In genomic region chr22:38984782-38985757, GRCh38 we compare ENCODE assay signal across 9 cellular contexts. TPM values are rescaled to one million over a fixed set of nuclear protein-coding genes. Genes with fewer than 3 reads are reported as not detected.
A peak's percentile ranks its signal among the peaks of the same experiment; 100 is the strongest.
DNase-seq lines count a peak whose midpoint lies in the region; ATAC-seq, FAIRE-seq and TF ChIP-seq lines count a peak whose summit lies in the region.
"Not testable (repeated sequence)": the region's sequence is repeated elsewhere in the genome, so short reads cannot be mapped to it uniquely, and the experiment has no call there.
"Had no signal": no experiment of that assay in that cellular context is flagged by ENCODE, and none has a peak within 500 bp of the region (broad histone marks: within the 10 kb centered on the region; RNA-seq: fewer than 3 reads in every experiment).

No MANE protein-coding gene starts in this region.

- H3K79me2 ChIP-seq in HepG2 (ENCODE audit: insufficient read depth, low read length), result not testable (repeated sequence)

- not testable (repeated sequence) for H3K27ac ChIP-seq in HepG2 (ENCODE audit: extremely low read length, insufficient read depth, low read length)

- TF ChIP-seq EP300 in HepG2 (IDR thresholded peaks at IDR 0.05; ENCODE audit: low read depth in 2 of 2, low read length in 2 of 2); HepG2 (CRISPR knock-in tag; IDR thresholded peaks at IDR 0.05; ENCODE audit: borderline replicate concordance): not testable (repeated sequence)

- H3K9me3 Mint-ChIP-seq in activated naive CD8-positive, alpha-beta T cell (ENCODE audit: low read depth), result not testable (repeated sequence)

- ATAC-seq in GM21360 (IDR thresholded peaks at IDR 0.05; ENCODE audit: unreplicated experiment), result peak; percentile 72
- ATAC-seq in HG03103 (IDR thresholded peaks at IDR 0.05; ENCODE audit: low read depth, unreplicated experiment), result peak; percentile 62
- ATAC-seq in HepG2, result not testable (repeated sequence)

- TF ChIP-seq RAD21 in HepG2 (CRISPR knock-in tag; IDR thresholded peaks at IDR 0.05), result not testable (repeated sequence)

- H3K27me3 Mint-ChIP-seq in activated naive CD8-positive, alpha-beta T cell, result not testable (repeated sequence)

- H3K27me3 ChIP-seq in HepG2 (ENCODE audit: control insufficient read depth in 1 of 2, insufficient read depth in 2 of 2, low read length in 2 of 2), result not testable (repeated sequence)

- peak; percentile 98 for DNase-seq in DMS53 (lab: John Stamatoyannopoulos, UW)
- peak; percentile 52 for DNase-seq in NCI-H2029 treated with DMSO at 0.1 percent for 48 hours (lab: John Stamatoyannopoulos, UW)
- DNase-seq in activated CD4-positive, CD25-positive, alpha-beta regulatory T cell treated with anti-CD3 and anti-CD28 coated beads, Interleukin-2, amount 50 U/mL, for 72 hours, result peak; percentile 78
- DNase-seq in HepG2 (ENCODE audit: low spot score), result peak; percentile 30
- peak; percentile 62 for DNase-seq in stimulated activated CD8-positive, alpha-beta memory T cell treated with anti-CD3 and anti-CD28 coated beads, Interleukin-15, amount 100 ng/mL, for 1 hour (ENCODE audit: low read depth)

- CTCF ChIA-PET in HepG2 (lab: Yijun Ruan, JAX; ENCODE audit: low intra/inter-chr PET ratio, low total read pairs), result not testable (repeated sequence)

- not testable (repeated sequence) for H2AFZ ChIP-seq in HepG2 (ENCODE audit: low read length)

- not testable (repeated sequence) for TF ChIP-seq CTCF in HepG2 (CRISPR knock-in tag; IDR thresholded peaks at IDR 0.05)

- H3K36me3 Mint-ChIP-seq in activated naive CD8-positive, alpha-beta T cell, result not testable (repeated sequence)

- in situ Hi-C loops in HepG2 (cut with HindIII; ENCODE audit: extremely low pct_ligation_motif_present, low pct_unique_long_range_greater_than_20kb), result not testable (repeated sequence)

- FAIRE-seq in HepG2 (lab: Jason Lieb, UNC), result not testable (repeated sequence)

- not testable (repeated sequence) for BruUV-seq in HepG2 (replicated peaks; lab: Mats Ljungman, UMichigan)

- not testable (repeated sequence) for H3K4me2 ChIP-seq in HepG2 (ENCODE audit: low read depth, low read length)

- TF ChIP-seq POLR2A in HepG2 (IDR thresholded peaks at IDR 0.05; ENCODE audit: insufficient read depth in 1 of 2, low read depth in 2 of 2, low read length in 2 of 2), result not testable (repeated sequence)

- POLR2A ChIA-PET in HepG2 (lab: Yijun Ruan, JAX), result not testable (repeated sequence)

- H3K4me3 ChIP-seq in HepG2 (replicated peaks in 1 of 3; ENCODE audit: insufficient read depth in 1 of 3, low read depth in 2 of 3, low read length in 3 of 3), result not testable (repeated sequence)

- peaks cover 27% of the 10 kb centered on the region for H3K4me1 ChIP-seq in HepG2 (ENCODE audit: insufficient read depth, low read length)

- H3K9ac ChIP-seq in HepG2 (ENCODE audit: insufficient read depth, low read depth, low read length), result not testable (repeated sequence)

- H4K20me1 ChIP-seq in HepG2 (ENCODE audit: insufficient read depth, low read length), result not testable (repeated sequence)

- not testable (repeated sequence) for H3K36me3 ChIP-seq in HepG2 (replicated peaks in 1 of 2; ENCODE audit: control insufficient read depth in 1 of 2, insufficient read depth in 2 of 2, low read length in 2 of 2)

- peak overlapping the region; percentile 77 for H3K4me3 Mint-ChIP-seq in activated naive CD8-positive, alpha-beta T cell

- peak overlapping the region; percentile 93 for H3K27ac Mint-ChIP-seq in activated naive CD8-positive, alpha-beta T cell

- peaks cover 63% of the 10 kb centered on the region for H3K4me1 Mint-ChIP-seq in activated naive CD8-positive, alpha-beta T cell (ENCODE audit: low read depth)

- WGBS in HepG2 (ENCODE audit: low lambda C conversion rate), result 74% methylated on average over 8 of the region's 9 CpGs

- H3K9me3 ChIP-seq in HepG2 (ENCODE audit: low read length), result not testable (repeated sequence)

- intact Hi-C loops in HepG2 (cut with micrococcal nuclease; ENCODE audit: unreplicated experiment), result not testable (repeated sequence)

RNA-seq across cellular contexts. Expression of gene APOBEC3B, which starts 2.9 kb away (rescaled TPM):
- 8.8 and 13.9 TPM in 2 replicates for total RNA-seq in HepG2 (2016; rRNA removed; fragmentation: Illumina TruSeq; extraction: Trizol)
- 1.5 and 2.7 TPM in 2 replicates for total RNA-seq in HepG2 (2016; cell fraction: cytosol; rRNA removed; fragmentation: Illumina TruSeq; extraction: Trizol; ENCODE audit: low read depth)
- 8.7 and 13.4 TPM in 2 replicates for total RNA-seq in HepG2 (2016; cell fraction: insoluble cytoplasmic fraction; rRNA removed; fragmentation: Illumina TruSeq; extraction: Trizol)
- total RNA-seq in HepG2 (2016; cell fraction: membrane; rRNA removed; fragmentation: Illumina TruSeq; extraction: Trizol), result 3.5 and 3.8 TPM in 2 replicates
- 4.5 and 4.8 TPM in 2 replicates for total RNA-seq in HepG2 (2016; cell fraction: nucleus; rRNA removed; fragmentation: Illumina TruSeq; extraction: Trizol)
- 4.3 and 6.7 TPM in 2 replicates for polyA plus RNA-seq in HepG2 (2011; rRNA removed)
- polyA plus RNA-seq in HepG2 (2011; cell fraction: cytosol; rRNA removed), result 7.1 and 9.4 TPM in 2 replicates
- polyA plus RNA-seq in HepG2 (2011; cell fraction: nucleus; rRNA removed), result 2.7 and 3.5 TPM in 2 replicates
- polyA plus RNA-seq in HepG2 (2012), result 2.1 and 7.1 TPM in 2 replicates
- polyA plus RNA-seq in HepG2 (2016; cell fraction: cytosol; fragmentation: Illumina TruSeq; extraction: Trizol; ENCODE audit: low read depth), result 3.0 and 3.6 TPM in 2 replicates
- polyA plus RNA-seq in HepG2 (2016; cell fraction: insoluble cytoplasmic fraction; fragmentation: Illumina TruSeq; extraction: Trizol; ENCODE audit: low read depth), result 20.9 and 21.9 TPM in 2 replicates
- polyA plus RNA-seq in HepG2 (2016; cell fraction: membrane; fragmentation: Illumina TruSeq; extraction: Trizol; ENCODE audit: low read depth), result 3.2 and 4.1 TPM in 2 replicates
- polyA plus RNA-seq in HepG2 (2016; cell fraction: nucleus; fragmentation: Illumina TruSeq; extraction: Trizol; ENCODE audit: insufficient read depth, low read depth), result 9.6 and 11.7 TPM in 2 replicates
- polyA minus RNA-seq in HepG2 (2011; rRNA and poly(A)+ RNA removed; ENCODE audit: low replicate concordance), result 9.8 and 29.9 TPM in 2 replicates
- polyA minus RNA-seq in HepG2 (2011; cell fraction: cytosol; rRNA and poly(A)+ RNA removed), result 3.8 and 5.0 TPM in 2 replicates
- polyA minus RNA-seq in HepG2 (2011; cell fraction: nucleus; rRNA and poly(A)+ RNA removed), result 1.2 and 1.6 TPM in 2 replicates

RNA-seq across cellular contexts. Expression of gene APOBEC3A, which starts 27.7 kb away (rescaled TPM):
- not detected in 2 replicates for total RNA-seq in HepG2 (2016; rRNA removed; fragmentation: Illumina TruSeq; extraction: Trizol)
- total RNA-seq in HepG2 (2016; cell fraction: cytosol; rRNA removed; fragmentation: Illumina TruSeq; extraction: Trizol; ENCODE audit: low read depth), result not detected in 2 replicates
- not detected in 2 replicates for total RNA-seq in HepG2 (2016; cell fraction: insoluble cytoplasmic fraction; rRNA removed; fragmentation: Illumina TruSeq; extraction: Trizol)
- not detected in 2 replicates for total RNA-seq in HepG2 (2016; cell fraction: membrane; rRNA removed; fragmentation: Illumina TruSeq; extraction: Trizol)
- not detected in 2 replicates for total RNA-seq in HepG2 (2016; cell fraction: nucleus; rRNA removed; fragmentation: Illumina TruSeq; extraction: Trizol)
- polyA plus RNA-seq in HepG2 (2011; rRNA removed), result not detected in 2 replicates
- not detected in 2 replicates for polyA plus RNA-seq in HepG2 (2011; cell fraction: cytosol; rRNA removed)
- not detected in 2 replicates for polyA plus RNA-seq in HepG2 (2011; cell fraction: nucleus; rRNA removed)
- polyA plus RNA-seq in HepG2 (2012), result not detected in 2 replicates
- not detected in 2 replicates for polyA plus RNA-seq in HepG2 (2016; cell fraction: cytosol; fragmentation: Illumina TruSeq; extraction: Trizol; ENCODE audit: low read depth)
- not detected in 2 replicates for polyA plus RNA-seq in HepG2 (2016; cell fraction: insoluble cytoplasmic fraction; fragmentation: Illumina TruSeq; extraction: Trizol; ENCODE audit: low read depth)
- not detected in 2 replicates for polyA plus RNA-seq in HepG2 (2016; cell fraction: membrane; fragmentation: Illumina TruSeq; extraction: Trizol; ENCODE audit: low read depth)
- polyA plus RNA-seq in HepG2 (2016; cell fraction: nucleus; fragmentation: Illumina TruSeq; extraction: Trizol; ENCODE audit: insufficient read depth, low read depth), result not detected in 2 replicates
- not detected in 2 replicates for polyA minus RNA-seq in HepG2 (2011; rRNA and poly(A)+ RNA removed; ENCODE audit: low replicate concordance)
- not detected in 2 replicates for polyA minus RNA-seq in HepG2 (2011; cell fraction: cytosol; rRNA and poly(A)+ RNA removed)
- not detected in 2 replicates for polyA minus RNA-seq in HepG2 (2011; cell fraction: nucleus; rRNA and poly(A)+ RNA removed)
- total RNA-seq: cardiac muscle cell had no signal
- polyA plus RNA-seq: cardiac muscle cell had no signal

RNA-seq across cellular contexts. Expression of gene APOBEC3C, which starts 29.0 kb away (rescaled TPM):
- 8.9 and 10.8 TPM in 2 replicates for total RNA-seq in HepG2 (2016; rRNA removed; fragmentation: Illumina TruSeq; extraction: Trizol)
- 1.9 and 2.3 TPM in 2 replicates for total RNA-seq in HepG2 (2016; cell fraction: cytosol; rRNA removed; fragmentation: Illumina TruSeq; extraction: Trizol; ENCODE audit: low read depth)
- 9.1 and 9.5 TPM in 2 replicates for total RNA-seq in HepG2 (2016; cell fraction: insoluble cytoplasmic fraction; rRNA removed; fragmentation: Illumina TruSeq; extraction: Trizol)
- total RNA-seq in HepG2 (2016; cell fraction: membrane; rRNA removed; fragmentation: Illumina TruSeq; extraction: Trizol), result 5.7 and 5.9 TPM in 2 replicates
- total RNA-seq in HepG2 (2016; cell fraction: nucleus; rRNA removed; fragmentation: Illumina TruSeq; extraction: Trizol), result 3.8 and 5.4 TPM in 2 replicates
- polyA plus RNA-seq in HepG2 (2011; rRNA removed), result 20.4 and 27.6 TPM in 2 replicates
- 20.1 and 23.3 TPM in 2 replicates for polyA plus RNA-seq in HepG2 (2011; cell fraction: cytosol; rRNA removed)
- polyA plus RNA-seq in HepG2 (2011; cell fraction: nucleus; rRNA removed), result 8.9 and 10.6 TPM in 2 replicates
- 17.1 and 44.0 TPM in 2 replicates for polyA plus RNA-seq in HepG2 (2012)
- polyA plus RNA-seq in HepG2 (2016; cell fraction: cytosol; fragmentation: Illumina TruSeq; extraction: Trizol; ENCODE audit: low read depth), result 4.5 and 5.1 TPM in 2 replicates
- 20.9 and 22.5 TPM in 2 replicates for polyA plus RNA-seq in HepG2 (2016; cell fraction: insoluble cytoplasmic fraction; fragmentation: Illumina TruSeq; extraction: Trizol; ENCODE audit: low read depth)
- 9.5 and 11.6 TPM in 2 replicates for polyA plus RNA-seq in HepG2 (2016; cell fraction: membrane; fragmentation: Illumina TruSeq; extraction: Trizol; ENCODE audit: low read depth)
- 13.5 TPM in 2 replicates for polyA plus RNA-seq in HepG2 (2016; cell fraction: nucleus; fragmentation: Illumina TruSeq; extraction: Trizol; ENCODE audit: insufficient read depth, low read depth)
- 2.2 and 31.0 TPM in 2 replicates for polyA minus RNA-seq in HepG2 (2011; rRNA and poly(A)+ RNA removed; ENCODE audit: low replicate concordance)
- polyA minus RNA-seq in HepG2 (2011; cell fraction: cytosol; rRNA and poly(A)+ RNA removed), result 11.6 and 14.5 TPM in 2 replicates
- 4.6 and 5.6 TPM in 2 replicates for polyA minus RNA-seq in HepG2 (2011; cell fraction: nucleus; rRNA and poly(A)+ RNA removed)

RNA-seq across cellular contexts. Expression of gene APOBEC3D, which starts 35.9 kb away (rescaled TPM):
- 0.21 and 0.24 TPM in 2 replicates for total RNA-seq in HepG2 (2016; rRNA removed; fragmentation: Illumina TruSeq; extraction: Trizol)
- total RNA-seq in HepG2 (2016; cell fraction: cytosol; rRNA removed; fragmentation: Illumina TruSeq; extraction: Trizol; ENCODE audit: low read depth), result 0.26 TPM in 1 of 2 replicates, not detected in the other
- total RNA-seq in HepG2 (2016; cell fraction: insoluble cytoplasmic fraction; rRNA removed; fragmentation: Illumina TruSeq; extraction: Trizol), result 0.22 and 0.54 TPM in 2 replicates
- 0.25 and 0.28 TPM in 2 replicates for total RNA-seq in HepG2 (2016; cell fraction: membrane; rRNA removed; fragmentation: Illumina TruSeq; extraction: Trizol)
- 0.22 and 0.25 TPM in 2 replicates for total RNA-seq in HepG2 (2016; cell fraction: nucleus; rRNA removed; fragmentation: Illumina TruSeq; extraction: Trizol)
- polyA plus RNA-seq in HepG2 (2011; rRNA removed), result 0.61 and 1.0 TPM in 2 replicates
- 0.47 and 1.0 TPM in 2 replicates for polyA plus RNA-seq in HepG2 (2011; cell fraction: cytosol; rRNA removed)
- polyA plus RNA-seq in HepG2 (2011; cell fraction: nucleus; rRNA removed), result 1.8 and 2.7 TPM in 2 replicates
- polyA plus RNA-seq in HepG2 (2012), result 0.52 and 1.0 TPM in 2 replicates
- polyA plus RNA-seq in HepG2 (2016; cell fraction: cytosol; fragmentation: Illumina TruSeq; extraction: Trizol; ENCODE audit: low read depth), result not detected in 2 replicates
- polyA plus RNA-seq in HepG2 (2016; cell fraction: insoluble cytoplasmic fraction; fragmentation: Illumina TruSeq; extraction: Trizol; ENCODE audit: low read depth), result 0.23 TPM in 1 of 2 replicates, not detected in the other
- not detected in 2 replicates for polyA plus RNA-seq in HepG2 (2016; cell fraction: membrane; fragmentation: Illumina TruSeq; extraction: Trizol; ENCODE audit: low read depth)
- 0.73 and 2.3 TPM in 2 replicates for polyA plus RNA-seq in HepG2 (2016; cell fraction: nucleus; fragmentation: Illumina TruSeq; extraction: Trizol; ENCODE audit: insufficient read depth, low read depth)
- polyA minus RNA-seq in HepG2 (2011; rRNA and poly(A)+ RNA removed; ENCODE audit: low replicate concordance), result 0.16 and 0.66 TPM in 2 replicates
- 0.97 and 1.5 TPM in 2 replicates for polyA minus RNA-seq in HepG2 (2011; cell fraction: cytosol; rRNA and poly(A)+ RNA removed)
- 0.64 and 1.4 TPM in 2 replicates for polyA minus RNA-seq in HepG2 (2011; cell fraction: nucleus; rRNA and poly(A)+ RNA removed)

RNA-seq across cellular contexts. Expression of gene APOBEC3F, which starts 55.6 kb away (rescaled TPM):
- 2.9 and 3.8 TPM in 2 replicates for total RNA-seq in HepG2 (2016; rRNA removed; fragmentation: Illumina TruSeq; extraction: Trizol)
- 1.4 and 1.7 TPM in 2 replicates for total RNA-seq in HepG2 (2016; cell fraction: cytosol; rRNA removed; fragmentation: Illumina TruSeq; extraction: Trizol; ENCODE audit: low read depth)
- 2.5 and 3.2 TPM in 2 replicates for total RNA-seq in HepG2 (2016; cell fraction: insoluble cytoplasmic fraction; rRNA removed; fragmentation: Illumina TruSeq; extraction: Trizol)
- 2.4 and 2.7 TPM in 2 replicates for total RNA-seq in HepG2 (2016; cell fraction: membrane; rRNA removed; fragmentation: Illumina TruSeq; extraction: Trizol)
- 2.2 and 2.7 TPM in 2 replicates for total RNA-seq in HepG2 (2016; cell fraction: nucleus; rRNA removed; fragmentation: Illumina TruSeq; extraction: Trizol)
- 2.7 and 3.7 TPM in 2 replicates for polyA plus RNA-seq in HepG2 (2011; rRNA removed)
- 2.5 and 3.1 TPM in 2 replicates for polyA plus RNA-seq in HepG2 (2011; cell fraction: cytosol; rRNA removed)
- 2.8 and 2.9 TPM in 2 replicates for polyA plus RNA-seq in HepG2 (2011; cell fraction: nucleus; rRNA removed)
- 2.3 and 3.7 TPM in 2 replicates for polyA plus RNA-seq in HepG2 (2012)
- polyA plus RNA-seq in HepG2 (2016; cell fraction: cytosol; fragmentation: Illumina TruSeq; extraction: Trizol; ENCODE audit: low read depth), result 0.87 and 1.3 TPM in 2 replicates
- polyA plus RNA-seq in HepG2 (2016; cell fraction: insoluble cytoplasmic fraction; fragmentation: Illumina TruSeq; extraction: Trizol; ENCODE audit: low read depth), result 4.1 and 4.3 TPM in 2 replicates
- 2.4 and 2.5 TPM in 2 replicates for polyA plus RNA-seq in HepG2 (2016; cell fraction: membrane; fragmentation: Illumina TruSeq; extraction: Trizol; ENCODE audit: low read depth)
- 2.7 and 3.3 TPM in 2 replicates for polyA plus RNA-seq in HepG2 (2016; cell fraction: nucleus; fragmentation: Illumina TruSeq; extraction: Trizol; ENCODE audit: insufficient read depth, low read depth)
- polyA minus RNA-seq in HepG2 (2011; rRNA and poly(A)+ RNA removed; ENCODE audit: low replicate concordance), result 0.51 and 24.4 TPM in 2 replicates
- 4.1 and 7.8 TPM in 2 replicates for polyA minus RNA-seq in HepG2 (2011; cell fraction: cytosol; rRNA and poly(A)+ RNA removed)
- polyA minus RNA-seq in HepG2 (2011; cell fraction: nucleus; rRNA and poly(A)+ RNA removed), result 6.4 and 12.6 TPM in 2 replicates

Comparison
In these comparisons a context has a peak if more than half of its experiments do, and no peak if none do; other contexts are left out.
1. DNase-seq: peak in every context shown above with its lines; median percentile 98 in DMS53; 78 in activated CD4-positive, CD25-positive, alpha-beta regulatory T cell treated with anti-CD3 and anti-CD28 coated beads, Interleukin-2, amount 50 U/mL, for 72 hours; 62 in stimulated activated CD8-positive, alpha-beta memory T cell treated with anti-CD3 and anti-CD28 coated beads, Interleukin-15, amount 100 ng/mL, for 1 hour; 52 in NCI-H2029 treated with DMSO at 0.1 percent for 48 hours; 30 in HepG2.